ENCODE assay signal across 15 cellular contexts in the genomic region with DNA sequence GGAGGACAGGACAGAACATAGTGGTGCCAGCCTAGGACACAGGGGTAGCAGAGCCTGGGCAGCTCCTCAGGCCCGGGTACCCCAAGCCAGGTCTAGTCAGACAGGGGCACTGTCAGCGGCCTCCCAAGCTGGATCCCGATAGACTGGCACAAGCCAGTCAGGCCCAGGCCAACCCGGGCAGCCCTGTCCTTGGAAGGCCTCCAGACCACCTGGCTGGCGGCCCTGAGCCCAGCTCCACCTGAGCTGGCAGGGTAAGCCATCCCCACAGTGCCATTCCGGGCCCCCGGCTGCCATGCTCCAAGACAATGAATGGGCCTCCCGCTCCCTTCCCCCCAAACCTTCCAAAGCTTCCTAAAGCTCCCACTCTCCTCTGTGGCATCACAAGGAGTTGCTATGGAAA.
"Had no signal": no experiment of that assay in that cellular context is flagged by ENCODE, and none has a peak within 500 bp of the region (broad histone marks: within the 10 kb centered on the region; RNA-seq: fewer than 3 reads in every experiment).

No MANE protein-coding gene starts in this region.

- H3K4me3 ChIP-seq: dorsolateral prefrontal cortex, gastroesophageal sphincter, lung, tibial nerve, uterus had no signal

- H3K36me3 Mint-ChIP-seq: naive B cell; stimulated activated naive B cell treated with anti-CD40 and anti-IgM and Interleukin-4, amounts not matched to agents 10 μg/mL and 1 μg/mL and 100 μg/mL, for 72 hours had no signal

- H3K4me1 ChIP-seq: gastroesophageal sphincter, tibial nerve, uterus had no signal

- H3K4me3 Mint-ChIP-seq: activated T-helper 1 cell treated with anti-CD3 and anti-CD28 coated beads, Interleukin-12 subunit alpha, Interleukin-12 subunit beta, Interleukin-2, Interleukin-4 antibody, amounts not matched to agents 30 ng/mL and 10 ng/mL and 1 ng/mL, durations not matched to agents 14 hours and 24 hours and 36 hours; naive B cell; stimulated activated naive B cell treated with anti-CD40 and anti-IgM and Interleukin-4, amounts not matched to agents 10 μg/mL and 1 μg/mL and 100 μg/mL, for 72 hours had no signal

- H3K27me3 ChIP-seq: dorsolateral prefrontal cortex, uterus had no signal

- H3K9me3 ChIP-seq: gastroesophageal sphincter, neutrophil, tibial nerve, uterus had no signal

- DNase-seq: activated CD4-positive, CD25-positive, alpha-beta regulatory T cell treated with anti-CD3 and anti-CD28 coated beads, Interleukin-2, amount 50 U/mL, for 72 hours; activated naive CD4-positive, alpha-beta T cell treated with Interleukin-2 at 50 U/mL for 16 hours; erythroblast; naive B cell; posterior cingulate gyrus; stimulated activated CD4-positive, alpha-beta T cell treated with anti-CD3 and anti-CD28 coated beads, Interleukin-2, amount 100 ng/mL, for 48 hours; stimulated activated naive B cell treated with anti-CD40 and anti-IgM and Interleukin-4, amounts not matched to agents 10 μg/mL and 1 μg/mL and 100 μg/mL, for 72 hours; T1000; uterus had no signal

- H3K4me1 Mint-ChIP-seq: naive B cell; stimulated activated naive B cell treated with anti-CD40 and anti-IgM and Interleukin-4, amounts not matched to agents 10 μg/mL and 1 μg/mL and 100 μg/mL, for 72 hours had no signal

- H3K36me3 ChIP-seq: gastroesophageal sphincter, neutrophil, tibial nerve, uterus had no signal

- H3K9me3 Mint-ChIP-seq: activated T-helper 1 cell treated with anti-CD3 and anti-CD28 coated beads, Interleukin-12 subunit alpha, Interleukin-12 subunit beta, Interleukin-2, Interleukin-4 antibody, amounts not matched to agents 30 ng/mL and 10 ng/mL and 1 ng/mL, durations not matched to agents 14 hours and 24 hours and 36 hours had no signal

- H3K27ac Mint-ChIP-seq: activated T-helper 1 cell treated with anti-CD3 and anti-CD28 coated beads, Interleukin-12 subunit alpha, Interleukin-12 subunit beta, Interleukin-2, Interleukin-4 antibody, amounts not matched to agents 30 ng/mL and 10 ng/mL and 1 ng/mL, durations not matched to agents 14 hours and 24 hours and 36 hours; stimulated activated naive B cell treated with anti-CD40 and anti-IgM and Interleukin-4, amounts not matched to agents 10 μg/mL and 1 μg/mL and 100 μg/mL, for 72 hours had no signal

- ATAC-seq: gastroesophageal sphincter; stimulated activated naive B cell treated with anti-CD40 and anti-IgM and Interleukin-4, amounts not matched to agents 10 μg/mL and 1 μg/mL and 100 μg/mL, for 72 hours had no signal

- H3K27ac ChIP-seq: gastroesophageal sphincter, neutrophil, tibial nerve, uterus had no signal
